In genomic region chr2:70983506-70984227, GRCh38 we compare ENCODE assay signal across 18 cellular contexts. TPM values are rescaled to one million over a fixed set of nuclear protein-coding genes. Genes with fewer than 3 reads are reported as not detected.
A peak's percentile ranks its signal among the peaks of the same experiment; 100 is the strongest.
DNase-seq lines count a peak whose midpoint lies in the region; ATAC-seq, FAIRE-seq and TF ChIP-seq lines count a peak whose summit lies in the region.
"Had no signal": no experiment of that assay in that cellular context is flagged by ENCODE, and none has a peak within 500 bp of the region (broad histone marks: within the 10 kb centered on the region; RNA-seq: fewer than 3 reads in every experiment).

No MANE protein-coding gene starts in this region.

- no peak for ATAC-seq in HG02970 (IDR thresholded peaks at IDR 0.05; ENCODE audit: low FRiP score, unreplicated experiment)
- ATAC-seq in HG03469 (IDR thresholded peaks at IDR 0.05; ENCODE audit: unreplicated experiment) = no peak

- no peak overlapping the region for H3K9ac ChIP-seq in endodermal cell (ENCODE audit: extremely low read depth, low read length, poor library complexity, severe bottlenecking)

- no peak overlapping the region for H3K27ac Mint-ChIP-seq in endodermal cell

- TF ChIP-seq EP300 in stomach (IDR thresholded peaks at IDR 0.05) = no peak

- peaks cover 12% of the 10 kb centered on the region for H3K27me3 Mint-ChIP-seq in endodermal cell (ENCODE audit: insufficient read depth)

- FAIRE-seq in H54 (lab: Jason Lieb, UNC) = no peak
- FAIRE-seq: A204.1 had no signal

- peaks cover 32% of the 10 kb centered on the region for H3K36me3 ChIP-seq in WERI-Rb-1
- H3K36me3 ChIP-seq in endodermal cell (ENCODE audit: control insufficient read depth, insufficient read depth, low read length) = peaks cover 22% of the 10 kb centered on the region
- H3K36me3 ChIP-seq in stomach = peaks cover 29 to 64% (median 47%) of the 10 kb centered on the region in 4 donors

- no peak for TF ChIP-seq CTCF in WERI-Rb-1 (IDR thresholded peaks at IDR 0.05; ENCODE audit: low read depth, low read length)
- TF ChIP-seq CTCF in endodermal cell (conservative IDR thresholded peaks at IDR 0.05) = no peak
- no peak for TF ChIP-seq CTCF in stomach (IDR thresholded peaks at IDR 0.05)

- H3K4me3 ChIP-seq in WERI-Rb-1 (ENCODE audit: low read depth, low read length) (no peak overlapping the region), endodermal cell (ENCODE audit: low read length) (no peak overlapping the region), stomach (no peak overlapping the region)
- H3K4me3 ChIP-seq: HAP-1 had no signal

- no peaks in the 10 kb centered on the region for H3K4me1 Mint-ChIP-seq in endodermal cell

- no peaks in the 10 kb centered on the region for H3K9me3 ChIP-seq in WERI-Rb-1 (ENCODE audit: severe bottlenecking)
- no peaks in the 10 kb centered on the region for H3K9me3 ChIP-seq in endodermal cell (ENCODE audit: control insufficient read depth, low read length)
- no peaks in the 10 kb centered on the region for H3K9me3 ChIP-seq in stomach
- H3K9me3 ChIP-seq: HAP-1 had no signal

- H3K4me1 ChIP-seq in endodermal cell (ENCODE audit: control insufficient read depth, insufficient read depth, low read length) (no peaks in the 10 kb centered on the region), stomach (peaks cover 3 to 28% (median 16%) of the 10 kb centered on the region in 4 donors)
- H3K4me1 ChIP-seq: HAP-1 had no signal

- peaks cover 23% of the 10 kb centered on the region for H3K36me3 Mint-ChIP-seq in endodermal cell (ENCODE audit: low read depth)

- no peak for TF ChIP-seq POLR2A in stomach (IDR thresholded peaks at IDR 0.05)
- TF ChIP-seq POLR2A in H54 (IDR thresholded peaks at IDR 0.05; ENCODE audit: low read depth, low read length) = no peak

- peak; percentile 8 for DNase-seq in activated T-cell treated with anti-CD3 and anti-CD28 coated beads, Interleukin-2, amount 50 U/mL, for 1 hour
- DNase-seq in activated T-cell treated with anti-CD3 and anti-CD28 coated beads for 4 hours = no peak
- DNase-seq in WERI-Rb-1 = peak; percentile 83
- peak; percentile 33 for DNase-seq in endodermal cell
- peak; percentile 22 for DNase-seq in stomach
- no peak for DNase-seq in H54 (ENCODE audit: insufficient read length, low spot score)
- DNase-seq: DMS153; EL; NCI-H1930; NCI-H524 treated with DMSO at 0.1 percent for 48 hours; NK-92 treated with Interleukin-12 subunit alpha and Interleukin-12 subunit beta, amount 100 ng/mL, for 24 hours; OCI-M1 had no signal

- H3K27ac ChIP-seq in WERI-Rb-1 (peak overlapping the region; percentile 55), endodermal cell (ENCODE audit: low read depth, low read length) (no peak overlapping the region), stomach (no peak overlapping the region)
- H3K27ac ChIP-seq: C4-2B, RWPE1 had no signal

- no peak overlapping the region for H3K4me3 Mint-ChIP-seq in endodermal cell

- 94 to 100% methylated on average over 5 to 8 of the region's 8 CpGs for WGBS in endodermal cell (ENCODE audit: insufficient coverage in 1 of 2, insufficient read length in 1 of 2), 2 experiments
- WGBS in stomach, 5 donors = 90 to 96% (median 92%) methylated on average over 7 to 8 of the region's 8 CpGs

- no peaks in the 10 kb centered on the region for H3K9me3 Mint-ChIP-seq in endodermal cell

- H3K27me3 ChIP-seq in WERI-Rb-1 (ENCODE audit: insufficient read depth, low read depth, severe bottlenecking) (no peaks in the 10 kb centered on the region), endodermal cell (ENCODE audit: control insufficient read depth, insufficient read depth, low read length, poor library complexity, severe bottlenecking) (peaks cover 11% of the 10 kb centered on the region), stomach (peaks cover 0 to 3% (median 0%) of the 10 kb centered on the region in 3 donors)

- intact Hi-C loops in stomach (cut with DNase I; ENCODE audit: low total_unique reads) = no loop called here

RNA-seq across cellular contexts. Expression of gene ANKRD53, which starts 5.2 kb away (rescaled TPM):
- total RNA-seq in endodermal cell (under 1 TPM; 0.24 to 0.97 TPM), stomach (under 1 TPM in 1 of 5 donors, not detected in 4; 0.45 TPM)
- 1.1 TPM for polyA plus RNA-seq in endodermal cell (2013, experiment 1 of 2)
- 0.62 TPM for polyA plus RNA-seq in endodermal cell (2013, experiment 2 of 2)
- polyA plus RNA-seq in stomach = 1 to 10 TPM in 2 of 3 donors, under 1 TPM in 1; 0.88 to 2.3 (median 1.3) TPM

RNA-seq across cellular contexts. Expression of gene TEX261, which starts 11.0 kb away (rescaled TPM):
- total RNA-seq in endodermal cell (10 to 100 TPM; 13.3 to 19.9 TPM), stomach (10 to 100 TPM in 2 of 5 donors, 1 to 10 TPM in 3; 5.2 to 39.1 (median 9.4) TPM)
- polyA plus RNA-seq in endodermal cell (2013, experiment 1 of 2) = 33.6 TPM
- 25.2 TPM for polyA plus RNA-seq in endodermal cell (2013, experiment 2 of 2)
- 10 to 100 TPM; 17.1 to 19.2 (median 17.9) TPM for polyA plus RNA-seq in stomach

RNA-seq across cellular contexts. Expression of gene ATP6V1B1, which starts 48.0 kb away (rescaled TPM):
- total RNA-seq in endodermal cell (not detected), stomach (under 1 TPM in 1 of 5 donors, not detected in 4; 0.55 TPM)
- polyA plus RNA-seq in endodermal cell (2013, experiment 1 of 2) = 1.1 TPM
- 0.79 TPM for polyA plus RNA-seq in endodermal cell (2013, experiment 2 of 2)
- polyA plus RNA-seq in stomach = under 1 TPM in 1 of 3 donors, not detected in 2; 0.35 TPM

Comparison
In these comparisons a context has a peak if more than half of its experiments do, and no peak if none do; other contexts are left out.
1. DNase-seq: peak in activated T-cell treated with anti-CD3 and anti-CD28 coated beads, Interleukin-2, amount 50 U/mL, for 1 hour (single experiment), WERI-Rb-1 (single experiment), endodermal cell (single experiment) and stomach (single experiment); none in activated T-cell treated with anti-CD3 and anti-CD28 coated beads for 4 hours (single experiment) and H54 (single experiment).